11 cellular contexts compared by ENCODE assay signal in the genomic region with DNA sequence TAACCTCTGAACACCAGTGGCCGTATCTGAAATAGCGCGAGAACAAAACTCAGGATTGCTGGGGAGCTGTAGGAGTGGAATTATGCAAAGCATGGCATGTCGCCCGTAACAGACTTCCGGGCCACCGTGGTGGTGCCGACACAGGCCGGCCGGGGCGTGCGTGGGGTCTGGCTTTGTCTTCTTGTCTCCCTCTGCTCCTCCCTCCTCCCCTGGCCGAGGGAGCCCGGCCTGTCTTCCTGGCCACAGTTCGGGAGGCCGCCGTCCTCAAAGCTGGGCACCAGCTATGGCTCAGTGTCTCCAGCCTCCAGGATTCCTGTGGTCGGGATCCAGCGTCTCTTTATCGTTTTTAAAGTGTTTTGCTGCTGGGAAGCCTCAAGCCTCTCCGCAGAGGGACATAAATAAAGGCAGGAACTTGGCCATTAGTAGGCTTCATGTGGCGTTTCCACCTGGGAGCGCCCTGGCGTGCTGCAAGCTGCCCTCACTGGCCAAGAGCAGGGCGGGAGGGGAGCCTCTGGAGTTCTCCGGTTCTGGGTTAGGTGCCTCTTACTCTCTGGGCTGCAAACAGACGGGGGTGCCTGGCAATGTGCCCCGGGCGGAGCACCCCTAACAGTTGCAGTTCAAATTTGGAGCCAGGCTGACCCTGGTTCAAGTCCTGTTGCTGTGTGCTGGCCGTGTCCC. TPM values are rescaled to one million over a fixed set of nuclear protein-coding genes. Genes with fewer than 3 reads are reported as not detected.
A peak's percentile ranks its signal among the peaks of the same experiment; 100 is the strongest.
DNase-seq lines count a peak whose midpoint lies in the region; ATAC-seq and TF ChIP-seq lines count a peak whose summit lies in the region.
"Had no signal": no experiment of that assay in that cellular context is flagged by ENCODE, and none has a peak within 500 bp of the region (broad histone marks: within the 10 kb centered on the region; RNA-seq: fewer than 3 reads in every experiment).

No MANE protein-coding gene starts in this region.

- no peaks in the 10 kb centered on the region for H3K4me1 ChIP-seq in colonic mucosa

- H3K9ac ChIP-seq in colonic mucosa (ENCODE audit: low read depth in 2 of 2, low read length in 2 of 2): no peak overlapping the region

- no peak overlapping the region for H3K27ac ChIP-seq in colonic mucosa
- H3K27ac ChIP-seq: upper lobe of left lung had no signal

- ATAC-seq in Right ventricle myocardium inferior (peak; percentile 18), HG02763 (IDR thresholded peaks at IDR 0.05; ENCODE audit: unreplicated experiment) (no peak)
- ATAC-seq: Panc1 had no signal

- DNase-seq in Right ventricle myocardium inferior (ENCODE audit: missing footprints) (no peak), cardiac septum (ENCODE audit: low spot score) (no peak), colonic mucosa (peak; percentile 21), mucosa of gallbladder (ENCODE audit: low spot score) (peak; percentile 67), dedifferentiated amniotic fluid mesenchymal stem cell (ENCODE audit: extremely low spot score) (no peak), NCI-H1694 treated with DMSO at 0.1 percent for 48 hours (lab: John Stamatoyannopoulos, UW) (no peak), NCI-H2171 treated with DMSO at 0.1 percent for 48 hours (lab: John Stamatoyannopoulos, UW) (no peak)
- DNase-seq: activated CD8-positive, alpha-beta T cell treated with anti-CD3 and anti-CD28 coated beads, Interleukin-2, amount 10 ng/mL, durations not matched to agents 7 days and 5 days had no signal

- no peak overlapping the region for H3K4me3 ChIP-seq in colonic mucosa
- H3K4me3 ChIP-seq: upper lobe of left lung had no signal

- no peaks in the 10 kb centered on the region for H3K36me3 ChIP-seq in colonic mucosa
- H3K36me3 ChIP-seq: upper lobe of left lung had no signal

- H3K9me3 ChIP-seq in colonic mucosa: no peaks in the 10 kb centered on the region
- H3K9me3 ChIP-seq: upper lobe of left lung had no signal

- no peak for TF ChIP-seq CTCF in colonic mucosa (IDR thresholded peaks at IDR 0.05)

- no peaks in the 10 kb centered on the region for H3K27me3 ChIP-seq in colonic mucosa
- H3K27me3 ChIP-seq: upper lobe of left lung had no signal

- intact Hi-C loops in Right ventricle myocardium inferior (cut with DNase I) (no loop called here), cardiac septum (cut with DNase I) (no loop called here), colonic mucosa (cut with DNase I) (no loop called here)

RNA-seq across cellular contexts. Expression of a gene that starts 22.0 kb away (rescaled TPM):
- total RNA-seq in Right ventricle myocardium inferior (not detected), cardiac septum (0.62 TPM), colonic mucosa (1 to 10 TPM in 1 of 2 donors, under 1 TPM in 1; 0.10 to 7.1 TPM), mucosa of gallbladder (5.7 TPM)

RNA-seq across cellular contexts. Expression of a gene that starts 46.3 kb away (rescaled TPM):
- 18.8 TPM for total RNA-seq in Right ventricle myocardium inferior
- 32.3 TPM for total RNA-seq in cardiac septum
- total RNA-seq in colonic mucosa: 10 to 100 TPM; 21.2 to 39.6 TPM
- total RNA-seq in mucosa of gallbladder: 37.5 TPM

Comparison
In these comparisons a context has a peak if more than half of its experiments do, and no peak if none do; other contexts are left out.
1. DNase-seq: peak in colonic mucosa (single experiment) and mucosa of gallbladder (single experiment); none in Right ventricle myocardium inferior (single experiment), cardiac septum (single experiment), dedifferentiated amniotic fluid mesenchymal stem cell (single experiment), NCI-H1694 treated with DMSO at 0.1 percent for 48 hours (single experiment) and NCI-H2171 treated with DMSO at 0.1 percent for 48 hours (single experiment).